ENCODE assay signal across 8 cellular contexts in the genomic region with DNA sequence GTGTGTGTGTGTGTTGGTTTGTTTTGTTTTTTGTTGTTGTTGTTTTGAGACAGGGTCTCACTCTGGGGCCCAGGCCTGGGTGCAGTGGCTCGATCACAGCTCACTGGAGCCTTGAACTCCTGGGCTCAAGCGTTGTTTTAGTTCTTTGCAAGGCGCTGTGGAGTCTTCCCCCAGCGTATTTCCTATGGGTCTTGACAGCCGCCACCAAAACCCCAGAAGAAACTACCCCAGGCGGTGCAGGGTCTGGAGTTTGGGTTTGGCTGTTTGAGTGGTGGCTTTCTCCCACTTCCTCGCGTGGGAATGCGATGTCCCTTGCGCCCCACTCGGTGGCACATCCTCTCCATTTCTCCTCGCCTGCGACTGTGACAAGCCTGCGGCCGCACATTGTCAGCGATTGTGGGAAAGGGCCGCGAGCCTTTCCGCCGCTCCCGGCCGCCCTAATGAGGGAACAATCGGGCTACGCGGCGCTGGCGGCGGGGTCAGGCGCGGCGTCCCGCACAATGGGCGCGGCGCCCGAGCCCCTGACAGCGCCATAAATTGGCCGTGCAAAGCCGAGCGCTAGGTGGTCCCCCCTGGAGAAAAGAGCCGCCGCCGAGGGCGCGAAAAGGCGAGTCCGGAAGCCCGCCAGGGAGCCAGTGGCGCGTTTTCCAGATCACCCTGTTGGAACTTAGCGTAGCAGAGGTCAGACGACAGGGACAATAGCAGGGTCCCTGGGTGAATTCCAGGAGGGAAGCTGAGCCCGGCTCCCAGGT.
A peak's percentile ranks its signal among the peaks of the same experiment; 100 is the strongest.
DNase-seq lines count a peak whose midpoint lies in the region; ATAC-seq and TF ChIP-seq lines count a peak whose summit lies in the region.

No MANE protein-coding gene starts in this region.

- H3K9me3 ChIP-seq in HUES64 (ENCODE audit: insufficient read depth, low read depth, low read length) (no peaks in the 10 kb centered on the region), ectodermal cell (ENCODE audit: control insufficient read depth, low read length) (no peaks in the 10 kb centered on the region)

- ATAC-seq in HG02938 (IDR thresholded peaks at IDR 0.05; ENCODE audit: unreplicated experiment): no peak

- DNase-seq in kidney epithelial cell (ENCODE audit: low read depth) (no peak), retina (peak; percentile 83), SIG-M5 treated with dmso at 0.1 percent for 504 hours (lab: John Stamatoyannopoulos, UW; ENCODE audit: unreplicated experiment) (no peak), AG08396 (ENCODE audit: low spot score) (no peak), SK-N-DZ (ENCODE audit: low spot score) (no peak)

- H3K4me1 ChIP-seq in HUES64 (ENCODE audit: insufficient read depth, low read length) (peaks cover 48% of the 10 kb centered on the region), ectodermal cell (ENCODE audit: control insufficient read depth, insufficient read depth, low read length) (peaks cover 24% of the 10 kb centered on the region)

- 6% methylated on average over 53 of the region's 53 CpGs for WGBS in HUES64
- WGBS in ectodermal cell, 2 experiments: 8 to 9% methylated on average over 53 of the region's 53 CpGs

- H3K4me3 ChIP-seq in HUES64 (ENCODE audit: low read length) (peak overlapping the region; percentile 52), ectodermal cell (ENCODE audit: insufficient read depth, low read depth, low read length) (peak overlapping the region; percentile 27), kidney epithelial cell (ENCODE audit: low read depth, low read length) (peak overlapping the region; percentile 11)

- no peaks in the 10 kb centered on the region for H3K36me3 ChIP-seq in HUES64 (ENCODE audit: insufficient read depth, low read length)
- no peaks in the 10 kb centered on the region for H3K36me3 ChIP-seq in ectodermal cell (ENCODE audit: control insufficient read depth, insufficient read depth, low read length)
- no peaks in the 10 kb centered on the region for H3K36me3 ChIP-seq in kidney epithelial cell (ENCODE audit: control insufficient read depth, insufficient read depth, low read length)

- TF ChIP-seq CTCF in kidney epithelial cell (IDR thresholded peaks at IDR 0.05; ENCODE audit: insufficient read depth, low read length, poor library complexity, severe bottlenecking): no peak

- H3K9ac ChIP-seq in HUES64 (ENCODE audit: low read depth, low read length): peak overlapping the region; percentile 65

- H3K27me3 ChIP-seq in HUES64 (ENCODE audit: insufficient read depth, low read length) (peaks cover 40% of the 10 kb centered on the region), ectodermal cell (ENCODE audit: control insufficient read depth, insufficient read depth, low read length, poor library complexity, severe bottlenecking) (no peaks in the 10 kb centered on the region), kidney epithelial cell (ENCODE audit: control insufficient read depth, insufficient read depth, low read length) (peaks cover 10% of the 10 kb centered on the region)

- H3K27ac ChIP-seq in HUES64 (ENCODE audit: low read depth, low read length): no peak overlapping the region
- peak overlapping the region; percentile 67 for H3K27ac ChIP-seq in ectodermal cell (ENCODE audit: insufficient read depth, low read depth, low read length, poor library complexity, severe bottlenecking)
